Comparison of ENCODE assay signal across 8 cellular contexts in the genomic region with DNA sequence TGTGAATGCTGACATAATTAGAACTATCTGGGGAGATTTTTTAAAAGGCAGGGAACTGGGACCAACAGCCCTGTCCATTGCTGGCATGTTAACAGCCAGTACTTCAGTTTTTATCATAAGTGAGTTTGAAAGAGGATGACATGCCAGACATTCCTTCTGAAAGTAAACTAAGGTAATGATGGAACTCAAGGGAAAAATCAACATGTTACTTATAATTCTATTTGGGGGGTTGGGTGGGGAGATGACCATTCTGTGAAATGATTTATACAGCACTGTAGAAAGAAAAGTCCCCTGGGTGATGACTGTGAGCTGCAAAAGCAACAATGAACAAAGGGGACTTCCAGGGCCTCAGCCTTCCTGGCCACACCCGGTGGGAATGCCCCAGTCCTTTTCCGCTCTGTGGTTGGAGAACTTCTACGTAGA. TPM values are rescaled to one million over a fixed set of nuclear protein-coding genes. Genes with fewer than 3 reads are reported as not detected.
A peak's percentile ranks its signal among the peaks of the same experiment; 100 is the strongest.
DNase-seq lines count a peak whose midpoint lies in the region; ATAC-seq and TF ChIP-seq lines count a peak whose summit lies in the region.

No MANE protein-coding gene starts in this region.

- in situ Hi-C loops in G401 (cut with HindIII; ENCODE audit: low sequenced_read_pairs): no loop called here

- no peak overlapping the region for H2AFZ ChIP-seq in fibroblast of lung (ENCODE audit: low read length)

- no peak overlapping the region for H3K27ac ChIP-seq in BLaER1
- H3K27ac ChIP-seq in fibroblast of lung (ENCODE audit: insufficient read depth, low read length): no peak overlapping the region

- no peak overlapping the region for H3K4me3 ChIP-seq in BLaER1
- no peak overlapping the region for H3K4me3 ChIP-seq in fibroblast of lung (replicated peaks in 1 of 4; ENCODE audit: control extremely low read depth in 1 of 4, insufficient read depth in 1 of 4, low read depth in 3 of 4, low read length in 4 of 4)
- H3K4me3 ChIP-seq in retinal pigment epithelial cell (ENCODE audit: low read length): no peak overlapping the region

- H3K79me2 ChIP-seq in fibroblast of lung (ENCODE audit: control insufficient read depth, insufficient read depth, low read length): no peaks in the 10 kb centered on the region

- no peaks in the 10 kb centered on the region for H3K9me3 ChIP-seq in BLaER1
- no peaks in the 10 kb centered on the region for H3K9me3 ChIP-seq in fibroblast of lung (ENCODE audit: control insufficient read depth, insufficient read depth, low read depth, low read length)

- H3K36me3 ChIP-seq in BLaER1 (no peaks in the 10 kb centered on the region), fibroblast of lung (ENCODE audit: control insufficient read depth, insufficient read depth, low read length) (no peaks in the 10 kb centered on the region)

- TF ChIP-seq CTCF in fibroblast of lung (conservative IDR thresholded peaks at IDR 0.05 in 1 of 2, IDR thresholded peaks at IDR 0.05 in 1 of 2; ENCODE audit: low read depth in 1 of 2, low read length in 2 of 2) (no peak), retinal pigment epithelial cell (conservative IDR thresholded peaks at IDR 0.05; ENCODE audit: low read depth, low read length) (no peak)

- H3K9ac ChIP-seq in BLaER1 (no peak overlapping the region), fibroblast of lung (ENCODE audit: insufficient read depth, low read length) (no peak overlapping the region)

- peak; percentile 34 for DNase-seq in NCI-H526 treated with DMSO at 0.1 percent for 48 hours (lab: John Stamatoyannopoulos, UW)
- DNase-seq in fibroblast of lung (ENCODE audit: low read depth in 2 of 2): peak; percentile 49 to 84
- peak; percentile 45 for DNase-seq in retinal pigment epithelial cell (ENCODE audit: low read depth)
- no peak for DNase-seq in G401 (ENCODE audit: low spot score)

- H3K4me1 ChIP-seq in BLaER1 (peaks cover 18% of the 10 kb centered on the region), fibroblast of lung (ENCODE audit: control insufficient read depth, extremely low read depth, insufficient read depth, low read length) (no peaks in the 10 kb centered on the region)

- H4K20me1 ChIP-seq in BLaER1: no peaks in the 10 kb centered on the region
- H4K20me1 ChIP-seq in fibroblast of lung (ENCODE audit: control insufficient read depth, extremely low read depth, insufficient read depth, low read length): no peaks in the 10 kb centered on the region

- H3K4me2 ChIP-seq in BLaER1 (peak overlapping the region; percentile 62), fibroblast of lung (ENCODE audit: extremely low read depth, insufficient read depth, low read length) (no peak overlapping the region)

- H3K27me3 ChIP-seq in BLaER1 (no peaks in the 10 kb centered on the region), fibroblast of lung (ENCODE audit: control insufficient read depth, insufficient read depth, low read length) (no peaks in the 10 kb centered on the region)

- ATAC-seq in GM21528 (IDR thresholded peaks at IDR 0.05; ENCODE audit: low FRiP score, unreplicated experiment) (peak; percentile 50), GM21367 (IDR thresholded peaks at IDR 0.05; ENCODE audit: unreplicated experiment) (no peak), GM19455 (IDR thresholded peaks at IDR 0.05; ENCODE audit: unreplicated experiment) (no peak)

RNA-seq across cellular contexts. Expression of gene LAMC2, which starts 5.4 kb away (rescaled TPM):
- 0.99 and 2.8 TPM in 2 replicates for total RNA-seq in fibroblast of lung
- 0.66 and 3.9 TPM in 2 replicates for polyA plus RNA-seq in fibroblast of lung
- 0.40 and 2.5 TPM in 2 replicates for polyA plus RNA-seq in fibroblast of lung (2012)
- 2.7 TPM in 1 of 2 replicates, not detected in the other for polyA minus RNA-seq in fibroblast of lung (ENCODE audit: low replicate concordance)
- 0.61 and 0.68 TPM in 2 replicates for total RNA-seq in G401 (2014; rRNA removed; shearing (Covaris generic))
